In genomic region chr4:170089743-170090666, GRCh38 we compare ENCODE assay signal across 8 cellular contexts. TPM values are rescaled to one million over a fixed set of nuclear protein-coding genes. Genes with fewer than 3 reads are reported as not detected.
DNase-seq lines count a peak whose midpoint lies in the region; ATAC-seq and TF ChIP-seq lines count a peak whose summit lies in the region.

TSS of gene AADAT (minus strand) at chr4:170089956. CDS start at chr4:170089690, 266 bp downstream.

- peak; percentile 32 for TF ChIP-seq POLR2A in right lobe of liver (IDR thresholded peaks at IDR 0.05)

- H3K36me3 ChIP-seq in GM23338 (ENCODE audit: insufficient read depth), result no peaks in the 10 kb centered on the region; the same call in 1 of the 2 replicates
- no peaks in the 10 kb centered on the region for H3K36me3 ChIP-seq in endocrine pancreas (ENCODE audit: control insufficient read depth, insufficient read depth, low read length)
- H3K36me3 ChIP-seq in right lobe of liver, result peaks cover 0 to 3% (median 0%) of the 10 kb centered on the region in 4 donors
- H3K36me3 ChIP-seq in stomach smooth muscle (ENCODE audit: control insufficient read depth in 2 of 2, insufficient read depth in 2 of 2, low read length in 2 of 2), result no peaks in the 10 kb centered on the region

- DNase-seq in NCI-H2107 (lab: John Stamatoyannopoulos, UW) (peak; percentile 19), NCI-H2107 treated with DMSO at 0.1 percent for 48 hours (lab: John Stamatoyannopoulos, UW; ENCODE audit: unreplicated experiment) (no peak), GM23338 (ENCODE audit: low spot score) (peak; percentile 95), LNCaP clone FGC (ENCODE audit: low read depth) (peak; percentile 66), SW 1271 (lab: John Stamatoyannopoulos, UW) (peak; percentile 49 to 60), right lobe of liver (peak; percentile 92 to 96 (median 95))

- no peak within 1 kb of the TSS for H3K27ac ChIP-seq in GM23338 (ENCODE audit: low read depth)
- H3K27ac ChIP-seq in right lobe of liver, result peak within 1 kb of the TSS; percentile 38 to 74 (median 65)
- H3K27ac ChIP-seq in stomach smooth muscle (ENCODE audit: low read length), result peak within 1 kb of the TSS; percentile 2

- H3K9me3 ChIP-seq in endocrine pancreas (ENCODE audit: control insufficient read depth, low read length) (no peaks in the 10 kb centered on the region), right lobe of liver (no peaks in the 10 kb centered on the region), stomach smooth muscle (ENCODE audit: control insufficient read depth in 2 of 2, low read length in 2 of 2) (no peaks in the 10 kb centered on the region)

- H3K27me3 ChIP-seq in GM23338 (ENCODE audit: insufficient read depth), result peaks cover 39% of the 10 kb centered on the region
- no peaks in the 10 kb centered on the region for H3K27me3 ChIP-seq in endocrine pancreas (ENCODE audit: control insufficient read depth, insufficient read depth, low read length)
- H3K27me3 ChIP-seq in right lobe of liver, result no peaks in the 10 kb centered on the region
- H3K27me3 ChIP-seq in stomach smooth muscle (ENCODE audit: control insufficient read depth in 1 of 2, insufficient read depth in 2 of 2, low read length in 2 of 2), result no peaks in the 10 kb centered on the region

- peaks cover 26% of the 10 kb centered on the region for H3K4me1 Mint-ChIP-seq in GM23338

- peak within 1 kb of the TSS; percentile 74 for H3K27ac Mint-ChIP-seq in GM23338

- H3K9ac ChIP-seq in endocrine pancreas (ENCODE audit: control insufficient read depth, insufficient read depth, low read length), result peak within 1 kb of the TSS; percentile 83
- peak within 1 kb of the TSS; percentile 65 to 80 for H3K9ac ChIP-seq in stomach smooth muscle (ENCODE audit: low read length in 2 of 2)

- no peaks in the 10 kb centered on the region for H3F3A ChIP-seq in GM23338 (replicated peaks; ENCODE audit: low read depth)

- ATAC-seq in GM23338 (peak; percentile 87), right lobe of liver (peak; percentile 95 to 98 (median 98))

- intact Hi-C loops in right lobe of liver (cut with DNase I), result no loop called here

- TF ChIP-seq CTCF in GM23338 (conservative IDR thresholded peaks at IDR 0.05; ENCODE audit: low read depth in 2 of 2) (peak; percentile 56 to 81), LNCaP clone FGC (IDR thresholded peaks at IDR 0.05; ENCODE audit: control insufficient read depth, extremely low read depth, insufficient read depth) (peak; percentile 87), right lobe of liver (IDR thresholded peaks at IDR 0.05) (peak; percentile 77 to 92 (median 86))

- peak within 1 kb of the TSS; percentile 100 for H2AFZ ChIP-seq in GM23338

- no peaks in the 10 kb centered on the region for H3K79me2 ChIP-seq in GM23338 (replicated peaks; ENCODE audit: insufficient read depth)

- no peaks in the 10 kb centered on the region for H4K20me1 ChIP-seq in GM23338 (replicated peaks; ENCODE audit: insufficient read depth)

- H3K36me3 Mint-ChIP-seq in GM23338 (ENCODE audit: low read depth), result peaks cover 22% of the 10 kb centered on the region

- H3K27me3 Mint-ChIP-seq in GM23338 (ENCODE audit: insufficient read depth, low read depth, poor library complexity), result peaks cover 6% of the 10 kb centered on the region

- H3K4me3 ChIP-seq in GM23338, result peak within 1 kb of the TSS; percentile 75
- peak within 1 kb of the TSS; percentile 82 for H3K4me3 ChIP-seq in LNCaP clone FGC (ENCODE audit: low read depth, low read length)
- peak within 1 kb of the TSS; percentile 85 for H3K4me3 ChIP-seq in endocrine pancreas (ENCODE audit: control insufficient read depth, insufficient read depth, low read length)
- H3K4me3 ChIP-seq in right lobe of liver, result peak within 1 kb of the TSS; percentile 53 to 66 (median 62)
- H3K4me3 ChIP-seq in stomach smooth muscle (ENCODE audit: low read length in 2 of 2), result peak within 1 kb of the TSS; percentile 89 to 96

- H3K4me3 Mint-ChIP-seq in GM23338, result peak within 1 kb of the TSS; percentile 88

- H3K4me1 ChIP-seq in GM23338 (ENCODE audit: insufficient read depth) (peaks cover 11% of the 10 kb centered on the region), endocrine pancreas (ENCODE audit: control insufficient read depth, insufficient read depth, low read length) (peaks cover 6% of the 10 kb centered on the region), right lobe of liver (peaks cover 0 to 18% (median 0%) of the 10 kb centered on the region in 4 donors), stomach smooth muscle (ENCODE audit: control insufficient read depth, insufficient read depth, low read length) (peaks cover 12% of the 10 kb centered on the region)

- peaks cover 4% of the 10 kb centered on the region; the same call in 2 of the 3 replicates for H3K9me3 Mint-ChIP-seq in GM23338

- WGBS in right lobe of liver (ENCODE audit: insufficient coverage, low coverage, low lambda C conversion rate, missing lambda C conversion rate), result 11% methylated on average over 10 of the region's 88 CpGs

- peak within 1 kb of the TSS; percentile 98 for H3K4me2 ChIP-seq in GM23338

- H3K9me2 ChIP-seq in GM23338 (ENCODE audit: insufficient read depth), result no peaks in the 10 kb centered on the region

TF ChIP-seq in GM23338, 12 proteins besides CTCF, POLR2A, EP300 and RAD21:
- no peak for TF ChIP-seq ZNF114 (CRISPR knock-in tag; IDR thresholded peaks at IDR 0.05)
- TF ChIP-seq ZNF331 (CRISPR knock-in tag; IDR thresholded peaks at IDR 0.05; ENCODE audit: low read depth), result no peak
- TF ChIP-seq POLR2AphosphoS5 (IDR thresholded peaks at IDR 0.05; ENCODE audit: low read depth), result no peak
- TF ChIP-seq EZH2phosphoT487 (IDR thresholded peaks at IDR 0.05; ENCODE audit: unreplicated experiment), result no peak
- TF ChIP-seq CREB1 (CRISPR knock-in tag; IDR thresholded peaks at IDR 0.05; ENCODE audit: low read depth), result 0 out of 2 replicates have a peak, but pooled peaks have one; percentile 29
- peak; percentile 41; the same call in 1 of the 2 replicates for TF ChIP-seq ETS1 (IDR thresholded peaks at IDR 0.05)

RNA-seq across cellular contexts. Expression of gene AADAT, which starts in this region (rescaled TPM):
- 4.5 and 7.0 TPM in 2 replicates for total RNA-seq in GM23338 (2014; rRNA removed; shearing (Covaris generic))
- 6.2 and 6.9 TPM in 2 replicates for polyA plus RNA-seq in GM23338 (2016; fragmentation: Nextera tagmentation; extraction: Ambion mirVana)
- 10 to 100 TPM in 4 of 6 experiments, 1 to 10 TPM in 2; 5.6 to 43.3 (median 19.5) TPM for total RNA-seq in right lobe of liver
